Comparison of ENCODE assay signal across 8 cellular contexts in the genomic region with DNA sequence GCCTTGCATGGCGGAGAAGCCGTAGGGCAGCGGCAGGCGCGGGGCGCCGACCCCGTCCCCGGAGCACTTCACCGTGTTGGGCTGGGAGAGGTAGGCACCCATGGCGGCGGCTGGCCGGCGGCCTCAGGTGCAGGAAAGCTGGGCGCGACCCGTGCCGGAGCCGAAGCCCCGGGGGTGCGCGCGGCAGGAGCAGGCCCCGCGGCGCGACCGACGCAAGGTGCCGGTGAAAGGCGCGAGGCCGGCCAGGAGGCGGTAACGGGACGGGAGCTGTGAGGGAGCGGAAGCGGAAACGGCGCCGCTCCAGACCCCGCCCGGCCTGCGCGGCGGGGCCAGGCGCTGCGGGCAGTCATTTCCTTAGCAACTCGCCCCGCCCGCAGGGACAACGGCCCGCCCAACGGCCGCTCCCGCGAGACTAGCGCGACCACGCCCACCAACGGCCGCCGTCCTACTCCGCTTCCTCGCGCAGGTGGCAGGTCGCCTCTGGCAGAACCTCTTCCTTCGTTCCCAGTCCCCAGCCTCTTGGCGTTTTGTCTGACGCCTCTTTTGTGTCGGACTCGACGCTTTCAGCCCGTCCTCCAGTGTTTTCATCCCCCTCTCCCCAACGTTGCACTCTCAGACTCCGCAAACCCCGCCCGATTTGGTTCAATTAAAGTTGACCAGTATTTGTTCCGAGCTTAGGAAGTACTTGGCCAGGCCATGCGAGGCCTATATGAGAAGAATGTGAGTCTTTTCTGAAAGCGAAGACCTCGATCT. TPM values are rescaled to one million over a fixed set of nuclear protein-coding genes. Genes with fewer than 3 reads are reported as not detected.
DNase-seq lines count a peak whose midpoint lies in the region; ATAC-seq and TF ChIP-seq lines count a peak whose summit lies in the region.

A gene with protein sequence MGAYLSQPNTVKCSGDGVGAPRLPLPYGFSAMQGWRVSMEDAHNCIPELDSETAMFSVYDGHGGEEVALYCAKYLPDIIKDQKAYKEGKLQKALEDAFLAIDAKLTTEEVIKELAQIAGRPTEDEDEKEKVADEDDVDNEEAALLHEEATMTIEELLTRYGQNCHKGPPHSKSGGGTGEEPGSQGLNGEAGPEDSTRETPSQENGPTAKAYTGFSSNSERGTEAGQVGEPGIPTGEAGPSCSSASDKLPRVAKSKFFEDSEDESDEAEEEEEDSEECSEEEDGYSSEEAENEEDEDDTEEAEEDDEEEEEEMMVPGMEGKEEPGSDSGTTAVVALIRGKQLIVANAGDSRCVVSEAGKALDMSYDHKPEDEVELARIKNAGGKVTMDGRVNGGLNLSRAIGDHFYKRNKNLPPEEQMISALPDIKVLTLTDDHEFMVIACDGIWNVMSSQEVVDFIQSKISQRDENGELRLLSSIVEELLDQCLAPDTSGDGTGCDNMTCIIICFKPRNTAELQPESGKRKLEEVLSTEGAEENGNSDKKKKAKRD (minus strand): TSS at position 271 of the 753 bp plus-strand sequence. CDS start 169 bp downstream, at position 102.

- peak within 1 kb of the TSS; percentile 95 for H3K4me2 ChIP-seq in parathyroid adenoma (ENCODE audit: low read length)

- H3K4me1 ChIP-seq in parathyroid adenoma: no peaks in the 10 kb centered on the region
- H3K4me1 ChIP-seq in tibial artery: peaks cover 0 to 22% (median 10%) of the 10 kb centered on the region in 4 donors

- H3K9me3 ChIP-seq in parathyroid adenoma (ENCODE audit: control insufficient read depth, low read length) (no peaks in the 10 kb centered on the region), tibial artery (no peaks in the 10 kb centered on the region)

- H2AFZ ChIP-seq in parathyroid adenoma: peak within 1 kb of the TSS; percentile 88

- H3K36me3 ChIP-seq in parathyroid adenoma (ENCODE audit: control insufficient read depth, insufficient read depth, low read length): no peaks in the 10 kb centered on the region
- H3K36me3 ChIP-seq in tibial artery: peaks cover 0 to 7% (median 0%) of the 10 kb centered on the region in 3 donors

- peak; percentile 80 for DNase-seq in NCI-H1417 treated with DMSO at 0.1 percent for 48 hours (lab: John Stamatoyannopoulos, UW)
- peak; percentile 88 to 96 for DNase-seq in SW 1271 (lab: John Stamatoyannopoulos, UW)
- DNase-seq in activated naive CD8-positive, alpha-beta T cell treated with anti-CD3 and anti-CD28 coated beads, Interleukin-2, amount 50 U/mL, for 16 hours (ENCODE audit: low read depth, low spot score): peak; percentile 90
- peak; percentile 97 for DNase-seq in Right ventricle myocardium inferior (ENCODE audit: missing footprints)
- DNase-seq in tibial artery: peak; percentile 89 to 96

- peak within 1 kb of the TSS; percentile 82 for H3K9ac ChIP-seq in parathyroid adenoma

- peaks cover 25% of the 10 kb centered on the region for H3K79me2 ChIP-seq in parathyroid adenoma

- no peaks in the 10 kb centered on the region for H3K27me3 ChIP-seq in parathyroid adenoma (ENCODE audit: control insufficient read depth, insufficient read depth, low read length)
- no peaks in the 10 kb centered on the region for H3K27me3 ChIP-seq in tibial artery

- H3K27ac ChIP-seq in parathyroid adenoma: peak within 1 kb of the TSS; percentile 60
- H3K27ac ChIP-seq in tibial artery: peak within 1 kb of the TSS; percentile 76 to 80

- peak; percentile 94 for ATAC-seq in HG02763 (IDR thresholded peaks at IDR 0.05; ENCODE audit: unreplicated experiment)
- peak; percentile 100 for ATAC-seq in Right ventricle myocardium inferior

- H3K4me3 ChIP-seq in GM12875 (ENCODE audit: low read depth, low read length): peak within 1 kb of the TSS; percentile 96
- peak within 1 kb of the TSS; percentile 75 for H3K4me3 ChIP-seq in parathyroid adenoma (ENCODE audit: low read depth, low read length)
- H3K4me3 ChIP-seq in tibial artery: peak within 1 kb of the TSS; percentile 70 to 85

- intact Hi-C loops in Right ventricle myocardium inferior (cut with DNase I): loop anchor here (2.0 to 5.0 kb wide), 5 partner anchors 19 to 78 kb away; a partner anchor contains a TSS
- intact Hi-C loops in tibial artery (cut with DNase I; ENCODE audit: low total_unique reads): loop anchor here (2.0 kb wide), 1 partner anchor 19 kb away; a partner anchor contains a TSS

- TF ChIP-seq CTCF in GM12875 (IDR thresholded peaks at IDR 0.05; ENCODE audit: borderline replicate concordance, insufficient read depth, low read depth, low read length) (no peak), parathyroid adenoma (IDR thresholded peaks at IDR 0.05) (peak; percentile 6), tibial artery (IDR thresholded peaks at IDR 0.05) (no peak)

RNA-seq across cellular contexts. Expression of the gene that starts here (rescaled TPM):
- total RNA-seq in Right ventricle myocardium inferior: 35.6 TPM

Comparison
In these comparisons a context has a peak if more than half of its experiments do, and no peak if none do; other contexts are left out.
1. Peak in every context shown above with its lines: DNase-seq, ATAC-seq, H3K4me3 ChIP-seq and H3K27ac ChIP-seq.